Comparison of ENCODE assay signal across 8 cellular contexts in the genomic region with DNA sequence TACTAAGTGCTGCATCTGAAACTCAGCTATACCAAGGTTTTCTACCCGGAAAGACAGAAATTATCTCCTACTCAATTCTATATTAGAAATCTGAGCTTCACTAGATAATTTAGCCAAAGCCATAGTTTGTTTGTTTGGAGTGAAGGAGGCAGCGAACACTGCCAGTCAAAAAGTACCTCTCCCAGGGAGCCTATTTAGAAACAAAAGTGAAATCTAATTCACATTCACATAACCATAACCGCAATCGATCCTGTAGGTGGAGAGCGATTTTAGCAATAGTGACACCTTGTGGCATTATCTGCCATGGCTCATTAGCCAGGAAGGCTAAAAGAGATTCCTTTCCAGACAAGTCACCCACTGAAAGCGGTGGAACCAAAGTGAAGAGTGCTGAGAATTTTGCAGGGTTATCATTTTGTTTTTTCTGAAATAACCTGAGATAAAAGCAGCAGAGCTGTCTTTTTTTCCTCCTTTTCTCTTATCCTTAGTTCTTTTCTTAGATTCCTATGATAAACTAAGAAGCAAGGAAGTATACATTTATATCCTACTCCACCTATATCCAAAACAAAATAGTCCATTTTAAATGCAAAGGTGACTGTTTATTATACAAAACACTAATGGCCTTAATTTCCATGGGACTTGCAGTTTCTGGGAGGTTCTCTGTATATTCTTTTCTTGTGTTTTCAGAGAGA.
DNase-seq lines count a peak whose midpoint lies in the region; ATAC-seq and FAIRE-seq lines count a peak whose summit lies in the region.

No MANE protein-coding gene starts in this region.

- no peaks in the 10 kb centered on the region for H3K79me2 ChIP-seq in mesendoderm (ENCODE audit: control insufficient read depth, insufficient read depth, low read length)

- H4K20me1 ChIP-seq in BLaER1 treated with 17β-estradiol and CSF1 and Interleukin-3, amounts not matched to agents 10 nM and 100 nM: no peaks in the 10 kb centered on the region

- ATAC-seq in GM18870 (IDR thresholded peaks at IDR 0.05; ENCODE audit: unreplicated experiment) (peak; percentile 98), HG03066 (IDR thresholded peaks at IDR 0.05; ENCODE audit: low read depth, unreplicated experiment) (peak; percentile 97)
- ATAC-seq in effector memory CD8-positive, alpha-beta T cell (replicated peaks): peak; percentile 98
- ATAC-seq in stimulated activated naive B cell treated with anti-CD40 and anti-IgM and Interleukin-4, amounts not matched to agents 10 μg/mL and 1 μg/mL and 100 μg/mL, for 72 hours (replicated peaks): peak; percentile 89 to 92

- peak overlapping the region; percentile 36 to 73 for H3K27ac Mint-ChIP-seq in effector memory CD8-positive, alpha-beta T cell
- H3K27ac Mint-ChIP-seq in stimulated activated naive B cell treated with anti-CD40 and anti-IgM and Interleukin-4, amounts not matched to agents 10 μg/mL and 1 μg/mL and 100 μg/mL, for 72 hours: peak overlapping the region; percentile 91

- H2BK15ac ChIP-seq in mesendoderm (replicated peaks; ENCODE audit: low read depth): no peak overlapping the region

- H3K4ac ChIP-seq in mesendoderm (ENCODE audit: low read depth, low read length): no peak overlapping the region

- no peaks in the 10 kb centered on the region for H3K9me3 Mint-ChIP-seq in effector memory CD8-positive, alpha-beta T cell
- H3K9me3 Mint-ChIP-seq in stimulated activated naive B cell treated with anti-CD40 and anti-IgM and Interleukin-4, amounts not matched to agents 10 μg/mL and 1 μg/mL and 100 μg/mL, for 72 hours: no peaks in the 10 kb centered on the region

- H3K4me2 ChIP-seq in BLaER1 treated with 17β-estradiol and CSF1 and Interleukin-3, amounts not matched to agents 10 nM and 100 nM: peak overlapping the region in 6 of 11 experiments; percentile 2 to 60 (median 34); a peak in 8 of 22 replicates
- H3K4me2 ChIP-seq in mesendoderm (ENCODE audit: low read length): no peak overlapping the region

- H3K4me3 Mint-ChIP-seq in effector memory CD8-positive, alpha-beta T cell: peak overlapping the region; percentile 66 to 71
- peak overlapping the region; percentile 75 to 79 for H3K4me3 Mint-ChIP-seq in stimulated activated naive B cell treated with anti-CD40 and anti-IgM and Interleukin-4, amounts not matched to agents 10 μg/mL and 1 μg/mL and 100 μg/mL, for 72 hours

- no peak overlapping the region for H4K8ac ChIP-seq in mesendoderm (ENCODE audit: low read depth, low read length)

- DNase-seq in NCI-H2107 treated with DMSO at 0.1 percent for 48 hours (lab: John Stamatoyannopoulos, UW; ENCODE audit: unreplicated experiment) (peak; percentile 95), mesendoderm (peak; percentile 82)
- DNase-seq in effector memory CD8-positive, alpha-beta T cell: peak; percentile 25 to 34 (median 33)
- peak; percentile 55 for DNase-seq in stimulated activated naive B cell treated with anti-CD40 and anti-IgM and Interleukin-4, amounts not matched to agents 10 μg/mL and 1 μg/mL and 100 μg/mL, for 72 hours

- no CpG with 5 or more reads among the region's 6 CpGs for WGBS in mesendoderm (ENCODE audit: extremely low coverage, insufficient coverage, low lambda C conversion rate)

- H3K36me3 ChIP-seq in BLaER1 treated with 17β-estradiol and CSF1 and Interleukin-3, amounts not matched to agents 10 nM and 100 nM: no peaks in the 10 kb centered on the region
- H3K36me3 ChIP-seq in mesendoderm (ENCODE audit: control insufficient read depth, insufficient read depth, low read length): no peaks in the 10 kb centered on the region

- peaks cover 23 to 38% of the 10 kb centered on the region in 2 donors for H3K27me3 Mint-ChIP-seq in effector memory CD8-positive, alpha-beta T cell
- H3K27me3 Mint-ChIP-seq in stimulated activated naive B cell treated with anti-CD40 and anti-IgM and Interleukin-4, amounts not matched to agents 10 μg/mL and 1 μg/mL and 100 μg/mL, for 72 hours: peaks cover 12 to 15% of the 10 kb centered on the region in 2 donors

- H3K4me3 ChIP-seq in BLaER1 treated with 17β-estradiol and CSF1 and Interleukin-3, amounts not matched to agents 10 nM and 100 nM: no peak overlapping the region
- no peak overlapping the region for H3K4me3 ChIP-seq in mesendoderm (ENCODE audit: low read length)

- no peak overlapping the region for H3K27ac ChIP-seq in BLaER1 treated with 17β-estradiol and CSF1 and Interleukin-3, amounts not matched to agents 10 nM and 100 nM
- no peak overlapping the region for H3K27ac ChIP-seq in mesendoderm (ENCODE audit: low read depth, low read length)

- peak overlapping the region; percentile 60 for H3K18ac ChIP-seq in mesendoderm (ENCODE audit: low read length)

- FAIRE-seq in TTC549 (lab: Jason Lieb, UNC): peak; percentile 56

- no peak overlapping the region for H3K23ac ChIP-seq in mesendoderm (ENCODE audit: low read length)

- H2BK120ac ChIP-seq in mesendoderm (ENCODE audit: low read depth, low read length): no peak overlapping the region

- peaks cover 4% of the 10 kb centered on the region for H3K36me3 Mint-ChIP-seq in effector memory CD8-positive, alpha-beta T cell (ENCODE audit: insufficient read depth)
- H3K36me3 Mint-ChIP-seq in stimulated activated naive B cell treated with anti-CD40 and anti-IgM and Interleukin-4, amounts not matched to agents 10 μg/mL and 1 μg/mL and 100 μg/mL, for 72 hours: no peaks in the 10 kb centered on the region

- H3K9ac ChIP-seq in BLaER1 treated with 17β-estradiol and CSF1 and Interleukin-3, amounts not matched to agents 10 nM and 100 nM: no peak overlapping the region
- no peak overlapping the region for H3K9ac ChIP-seq in mesendoderm (ENCODE audit: low read length)

- peaks cover 0 to 27% (median 3%) of the 10 kb centered on the region in 10 experiments; a peak in 9 of 20 replicates for H3K4me1 ChIP-seq in BLaER1 treated with 17β-estradiol and CSF1 and Interleukin-3, amounts not matched to agents 10 nM and 100 nM
- H3K4me1 ChIP-seq in mesendoderm (ENCODE audit: control insufficient read depth, low read depth, low read length): peaks cover 4% of the 10 kb centered on the region

- H4K5ac ChIP-seq in mesendoderm (ENCODE audit: low read length): no peak overlapping the region

- H3K4me1 Mint-ChIP-seq in effector memory CD8-positive, alpha-beta T cell (ENCODE audit: low read depth in 2 of 2): peaks cover 3 to 5% of the 10 kb centered on the region in 2 donors
- peaks cover 11 to 27% of the 10 kb centered on the region in 2 donors for H3K4me1 Mint-ChIP-seq in stimulated activated naive B cell treated with anti-CD40 and anti-IgM and Interleukin-4, amounts not matched to agents 10 μg/mL and 1 μg/mL and 100 μg/mL, for 72 hours

- no peaks in the 10 kb centered on the region for H3K79me1 ChIP-seq in mesendoderm (ENCODE audit: low read length)

- H2AK5ac ChIP-seq in mesendoderm (ENCODE audit: low read length): no peak overlapping the region

- no peak overlapping the region for H2BK5ac ChIP-seq in mesendoderm (ENCODE audit: low read length)

- H3K56ac ChIP-seq in mesendoderm (ENCODE audit: low read length): peak overlapping the region; percentile 36

- no peaks in the 10 kb centered on the region for H3K9me3 ChIP-seq in BLaER1 treated with 17β-estradiol and CSF1 and Interleukin-3, amounts not matched to agents 10 nM and 100 nM (replicated peaks in 1 of 11)

- H3K27me3 ChIP-seq in BLaER1 treated with 17β-estradiol and CSF1 and Interleukin-3, amounts not matched to agents 10 nM and 100 nM: no peaks in the 10 kb centered on the region
- H3K27me3 ChIP-seq in mesendoderm (ENCODE audit: insufficient read depth, low read length, poor library complexity): no peaks in the 10 kb centered on the region

Comparison
In these comparisons a context has a peak if more than half of its experiments do, and no peak if none do; other contexts are left out.
1. DNase-seq: peak in every context shown above with its lines; median percentile 95 in NCI-H2107 treated with DMSO at 0.1 percent for 48 hours; 82 in mesendoderm; 55 in stimulated activated naive B cell treated with anti-CD40 and anti-IgM and Interleukin-4, amounts not matched to agents 10 μg/mL and 1 μg/mL and 100 μg/mL, for 72 hours; 33 in effector memory CD8-positive, alpha-beta T cell.